ENCODE assay signal across 1 cellular context in genomic region chr9:93432964-93433363, GRCh38.
TF ChIP-seq lines count a peak whose summit lies in the region.

No MANE protein-coding gene starts in this region.

TF ChIP-seq in GM12878, 131 proteins besides CTCF, POLR2A, EP300 and RAD21 (continued from another document):
- TF ChIP-seq, protein P1, sequence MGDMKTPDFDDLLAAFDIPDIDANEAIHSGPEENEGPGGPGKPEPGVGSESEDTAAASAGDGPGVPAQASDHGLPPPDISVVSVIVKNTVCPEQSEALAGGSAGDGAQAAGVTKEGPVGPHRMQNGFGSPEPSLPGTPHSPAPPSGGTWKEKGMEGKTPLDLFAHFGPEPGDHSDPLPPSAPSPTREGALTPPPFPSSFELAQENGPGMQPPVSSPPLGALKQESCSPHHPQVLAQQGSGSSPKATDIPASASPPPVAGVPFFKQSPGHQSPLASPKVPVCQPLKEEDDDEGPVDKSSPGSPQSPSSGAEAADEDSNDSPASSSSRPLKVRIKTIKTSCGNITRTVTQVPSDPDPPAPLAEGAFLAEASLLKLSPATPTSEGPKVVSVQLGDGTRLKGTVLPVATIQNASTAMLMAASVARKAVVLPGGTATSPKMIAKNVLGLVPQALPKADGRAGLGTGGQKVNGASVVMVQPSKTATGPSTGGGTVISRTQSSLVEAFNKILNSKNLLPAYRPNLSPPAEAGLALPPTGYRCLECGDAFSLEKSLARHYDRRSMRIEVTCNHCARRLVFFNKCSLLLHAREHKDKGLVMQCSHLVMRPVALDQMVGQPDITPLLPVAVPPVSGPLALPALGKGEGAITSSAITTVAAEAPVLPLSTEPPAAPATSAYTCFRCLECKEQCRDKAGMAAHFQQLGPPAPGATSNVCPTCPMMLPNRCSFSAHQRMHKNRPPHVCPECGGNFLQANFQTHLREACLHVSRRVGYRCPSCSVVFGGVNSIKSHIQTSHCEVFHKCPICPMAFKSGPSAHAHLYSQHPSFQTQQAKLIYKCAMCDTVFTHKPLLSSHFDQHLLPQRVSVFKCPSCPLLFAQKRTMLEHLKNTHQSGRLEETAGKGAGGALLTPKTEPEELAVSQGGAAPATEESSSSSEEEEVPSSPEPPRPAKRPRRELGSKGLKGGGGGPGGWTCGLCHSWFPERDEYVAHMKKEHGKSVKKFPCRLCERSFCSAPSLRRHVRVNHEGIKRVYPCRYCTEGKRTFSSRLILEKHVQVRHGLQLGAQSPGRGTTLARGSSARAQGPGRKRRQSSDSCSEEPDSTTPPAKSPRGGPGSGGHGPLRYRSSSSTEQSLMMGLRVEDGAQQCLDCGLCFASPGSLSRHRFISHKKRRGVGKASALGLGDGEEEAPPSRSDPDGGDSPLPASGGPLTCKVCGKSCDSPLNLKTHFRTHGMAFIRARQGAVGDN (IDR thresholded peaks at IDR 0.05), result no peak
